8 cellular contexts compared by ENCODE assay signal in the genomic region with DNA sequence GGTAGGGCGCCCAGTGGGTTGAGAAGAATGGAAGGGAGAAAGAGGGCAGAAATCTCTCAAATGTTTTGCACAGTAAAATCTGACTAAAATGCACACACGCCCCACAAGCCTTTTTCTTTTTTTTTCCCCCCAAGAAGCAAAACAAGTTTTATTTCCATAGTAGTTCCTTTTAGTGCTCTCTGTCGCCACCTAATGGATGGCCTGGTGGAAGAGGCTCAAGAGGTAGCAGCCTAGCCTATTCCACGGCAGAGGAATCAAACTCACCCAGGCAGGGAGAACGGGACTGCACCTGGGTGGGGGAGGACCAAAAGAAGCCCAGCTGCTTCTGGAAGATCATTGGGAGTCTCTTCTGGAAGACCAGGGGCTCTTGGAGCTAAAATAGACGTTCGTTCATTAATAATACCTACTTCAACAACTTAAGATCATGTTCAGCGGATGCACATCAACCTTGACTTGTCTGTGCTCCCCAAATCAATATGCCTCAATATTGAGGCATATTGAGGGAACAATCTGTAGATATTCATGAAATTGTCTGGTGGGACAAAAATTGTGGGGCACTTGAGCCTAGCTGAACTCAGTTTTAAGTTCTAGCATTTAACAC. TPM values are rescaled to one million over a fixed set of nuclear protein-coding genes. Genes with fewer than 3 reads are reported as not detected.
DNase-seq lines count a peak whose midpoint lies in the region; ATAC-seq and TF ChIP-seq lines count a peak whose summit lies in the region.

No MANE protein-coding gene starts in this region.

- H3K4me3 Mint-ChIP-seq in endothelial cell (ENCODE audit: unreplicated experiment): no peak overlapping the region
- H3K4me3 Mint-ChIP-seq in natural killer cell treated with Interleukin-12 subunit alpha and Interleukin-12 subunit beta and Interleukin-15 and Interleukin-18, amount 100 ng/mL, for 72 hours: no peak overlapping the region

- H3K27ac Mint-ChIP-seq in endothelial cell (ENCODE audit: unreplicated experiment): no peak overlapping the region
- H3K27ac Mint-ChIP-seq in natural killer cell treated with Interleukin-12 subunit alpha and Interleukin-12 subunit beta and Interleukin-15 and Interleukin-18, amount 100 ng/mL, for 72 hours: peak overlapping the region; percentile 13 to 62

- ATAC-seq in natural killer cell treated with Interleukin-12 subunit alpha and Interleukin-12 subunit beta and Interleukin-15 and Interleukin-18, amount 100 ng/mL, for 72 hours: peak in 1 of 2 donors; percentile 60
- ATAC-seq in GM19455 (IDR thresholded peaks at IDR 0.05; ENCODE audit: unreplicated experiment): no peak

- H3K4me1 Mint-ChIP-seq in endothelial cell (ENCODE audit: unreplicated experiment): peaks cover 23% of the 10 kb centered on the region
- H3K4me1 Mint-ChIP-seq in natural killer cell treated with Interleukin-12 subunit alpha and Interleukin-12 subunit beta and Interleukin-15 and Interleukin-18, amount 100 ng/mL, for 72 hours (ENCODE audit: low read depth in 2 of 2): peaks cover 18 to 40% of the 10 kb centered on the region in 2 donors

- DNase-seq in ACHN (peak; percentile 39), GM13976 (ENCODE audit: low spot score) (peak; percentile 73), NCI-H526 (lab: John Stamatoyannopoulos, UW) (peak; percentile 6 to 68), endothelial cell (ENCODE audit: low spot score) (peak; percentile 59)
- DNase-seq in activated CD8-positive, alpha-beta memory T cell treated with anti-CD3 and anti-CD28 coated beads for 4 hours (ENCODE audit: low read depth in 2 of 2): peak; percentile 33 to 34
- peak; percentile 70 for DNase-seq in natural killer cell treated with Interleukin-12 subunit alpha and Interleukin-12 subunit beta and Interleukin-15 and Interleukin-18, amount 100 ng/mL, for 72 hours (ENCODE audit: low spot score)
- peak; percentile 32 to 75 (median 57) for DNase-seq in stimulated activated naive CD4-positive, alpha-beta T cell (lab: John Stamatoyannopoulos, UW)

- no peaks in the 10 kb centered on the region for H3K9me3 Mint-ChIP-seq in endothelial cell (ENCODE audit: unreplicated experiment)
- no peaks in the 10 kb centered on the region for H3K9me3 Mint-ChIP-seq in natural killer cell treated with Interleukin-12 subunit alpha and Interleukin-12 subunit beta and Interleukin-15 and Interleukin-18, amount 100 ng/mL, for 72 hours

- in situ Hi-C loops in ACHN (cut with HindIII; ENCODE audit: low pct_ligation_motif_present, low pct_unique_long_range_greater_than_20kb, low sequenced_read_pairs) (no loop called here), GM13976 (cut with MboI; ENCODE audit: low sequenced_read_pairs, unreplicated experiment) (no loop called here)

- peaks cover 11% of the 10 kb centered on the region for H3K27me3 Mint-ChIP-seq in endothelial cell (ENCODE audit: unreplicated experiment)
- peaks cover 0 to 6% of the 10 kb centered on the region in 2 donors for H3K27me3 Mint-ChIP-seq in natural killer cell treated with Interleukin-12 subunit alpha and Interleukin-12 subunit beta and Interleukin-15 and Interleukin-18, amount 100 ng/mL, for 72 hours

- H3K36me3 Mint-ChIP-seq in endothelial cell (ENCODE audit: low read depth, unreplicated experiment): peaks cover 23% of the 10 kb centered on the region
- H3K36me3 Mint-ChIP-seq in natural killer cell treated with Interleukin-12 subunit alpha and Interleukin-12 subunit beta and Interleukin-15 and Interleukin-18, amount 100 ng/mL, for 72 hours: peaks cover 5% of the 10 kb centered on the region

- TF ChIP-seq CTCF in GM13976 (IDR thresholded peaks at IDR 0.05; ENCODE audit: borderline replicate concordance, control extremely low read depth, extremely low read depth, insufficient read depth, missing control alignments) (peak; percentile 77), endothelial cell (IDR thresholded peaks at IDR 0.05; ENCODE audit: unreplicated experiment) (no peak)

RNA-seq across cellular contexts. Expression of a gene that starts 31.6 kb away (rescaled TPM):
- total RNA-seq in endothelial cell (ENCODE audit: unreplicated experiment): 89.9 TPM
- 100 to 1,000 TPM; 136 to 258 TPM for total RNA-seq in natural killer cell treated with Interleukin-12 subunit alpha and Interleukin-12 subunit beta and Interleukin-15 and Interleukin-18, amount 100 ng/mL, for 72 hours

RNA-seq across cellular contexts. Expression of a gene that starts 46.2 kb away (rescaled TPM):
- 60.0 TPM for total RNA-seq in endothelial cell (ENCODE audit: unreplicated experiment)
- 100 to 1,000 TPM in 1 of 2 donors, 10 to 100 TPM in 1; 65.5 to 103 TPM for total RNA-seq in natural killer cell treated with Interleukin-12 subunit alpha and Interleukin-12 subunit beta and Interleukin-15 and Interleukin-18, amount 100 ng/mL, for 72 hours
